In genomic region chr7:127612263-127612662, GRCh38 we compare ENCODE assay signal across 31 cellular contexts. TPM values are rescaled to one million over a fixed set of nuclear protein-coding genes. Genes with fewer than 3 reads are reported as not detected.
"Had no signal": no experiment of that assay in that cellular context is flagged by ENCODE, and none has a peak within 500 bp of the region (broad histone marks: within the 10 kb centered on the region; RNA-seq: fewer than 3 reads in every experiment).

No MANE protein-coding gene starts in this region.

- ATAC-seq: stimulated activated effector memory CD8-positive, alpha-beta T cell treated with anti-CD3 and anti-CD28 coated beads, Interleukin-12 subunit alpha, Interleukin-12 subunit beta, amount 100 ng/mL, for 72 hours; stimulated activated memory B cell treated with anti-CD40 and anti-IgM and Interleukin-4, amounts not matched to agents 10 μg/mL and 1 μg/mL and 100 μg/mL, for 72 hours; stimulated activated naive B cell treated with anti-CD40 and anti-IgM and Interleukin-4, amounts not matched to agents 10 μg/mL and 1 μg/mL and 100 μg/mL, for 72 hours; stimulated activated naive CD8-positive, alpha-beta T cell treated with anti-CD3 and anti-CD28 coated beads, Interleukin-15, amount 100 ng/mL, for 72 hours; stimulated activated naive CD8-positive, alpha-beta T cell treated with anti-CD3 and anti-CD28 coated beads, Interleukin-15, Interleukin-2, amounts not matched to agents 100 U/mL and 50 U/mL, for 24 hours; upper lobe of right lung had no signal

- H3K4me1 ChIP-seq: stomach, suprapubic skin, thyroid gland, tibial artery, tibial nerve, transverse colon, upper lobe of left lung, upper lobe of right lung, uterus, vagina had no signal

- H3K9me3 Mint-ChIP-seq: stimulated activated effector memory CD8-positive, alpha-beta T cell treated with anti-CD3 and anti-CD28 coated beads, Interleukin-12 subunit alpha, Interleukin-12 subunit beta, amount 100 ng/mL, for 72 hours; stimulated activated naive CD8-positive, alpha-beta T cell treated with anti-CD3 and anti-CD28 coated beads, Interleukin-15, amount 100 ng/mL, for 72 hours; stimulated activated naive CD8-positive, alpha-beta T cell treated with anti-CD3 and anti-CD28 coated beads, Interleukin-15, Interleukin-2, amounts not matched to agents 100 ng/mL and 50 ng/mL, for 24 hours had no signal

- H3K9me3 ChIP-seq: thyroid gland, tibial artery, transverse colon, upper lobe of right lung, uterus, vagina had no signal

- H3K27ac ChIP-seq: stomach, suprapubic skin, thoracic aorta, thyroid gland, tibial artery, tibial nerve, transverse colon, upper lobe of left lung, upper lobe of right lung, uterus, vagina had no signal

- H3K4me3 Mint-ChIP-seq: stimulated activated effector memory CD8-positive, alpha-beta T cell treated with anti-CD3 and anti-CD28 coated beads, Interleukin-12 subunit alpha, Interleukin-12 subunit beta, amount 100 ng/mL, for 72 hours; stimulated activated memory B cell treated with anti-CD40 and anti-IgM and Interleukin-4, amounts not matched to agents 10 μg/mL and 1 μg/mL and 100 μg/mL, for 72 hours; stimulated activated naive B cell treated with anti-CD40 and anti-IgM and Interleukin-4, amounts not matched to agents 10 μg/mL and 1 μg/mL and 100 μg/mL, for 72 hours; stimulated activated naive CD8-positive, alpha-beta T cell treated with anti-CD3 and anti-CD28 coated beads, Interleukin-15, amount 100 ng/mL, for 72 hours; stimulated activated naive CD8-positive, alpha-beta T cell treated with anti-CD3 and anti-CD28 coated beads, Interleukin-15, Interleukin-2, amounts not matched to agents 100 ng/mL and 50 ng/mL, for 24 hours; type B pancreatic cell had no signal

- H3K27ac Mint-ChIP-seq: stimulated activated effector memory CD8-positive, alpha-beta T cell treated with anti-CD3 and anti-CD28 coated beads, Interleukin-12 subunit alpha, Interleukin-12 subunit beta, amount 100 ng/mL, for 72 hours; stimulated activated memory B cell treated with anti-CD40 and anti-IgM and Interleukin-4, amounts not matched to agents 10 μg/mL and 1 μg/mL and 100 μg/mL, for 72 hours; stimulated activated naive B cell treated with anti-CD40 and anti-IgM and Interleukin-4, amounts not matched to agents 10 μg/mL and 1 μg/mL and 100 μg/mL, for 72 hours; stimulated activated naive CD8-positive, alpha-beta T cell treated with anti-CD3 and anti-CD28 coated beads, Interleukin-15, Interleukin-2, amounts not matched to agents 100 ng/mL and 50 ng/mL, for 24 hours; type B pancreatic cell had no signal

- H3K36me3 ChIP-seq: stomach, suprapubic skin, thoracic aorta, thyroid gland, tibial artery, tibial nerve, transverse colon, upper lobe of left lung, upper lobe of right lung, uterus, vagina had no signal

- DNase-seq: stimulated activated CD4-positive, alpha-beta T cell treated with anti-CD3 and anti-CD28 coated beads, Interleukin-2, amount 100 ng/mL, for 48 hours; stimulated activated CD4-positive, alpha-beta T cell treated with anti-CD3 and anti-CD28 coated beads, Interleukin-4, amount 100 ng/mL, for 1 hour; stimulated activated CD4-positive, alpha-beta T cell treated with anti-CD3 and anti-CD28 coated beads, Interleukin-4, amount 100 ng/mL, for 24 hours; stimulated activated CD4-positive, alpha-beta T cell treated with anti-CD3 and anti-CD28 coated beads, Interleukin-4, amount 100 ng/mL, for 4 hours; stimulated activated CD8-positive, alpha-beta memory T cell treated with anti-CD3 and anti-CD28 coated beads, Interleukin-4, amount 100 ng/mL, for 48 hours; stimulated activated naive B cell treated with anti-CD40 and anti-IgM and Interleukin-4, amounts not matched to agents 10 μg/mL and 1 μg/mL and 100 μg/mL, for 72 hours; stimulated activated naive CD4-positive, alpha-beta T cell; stimulated activated naive CD4-positive, alpha-beta T cell treated with Interleukin-2 at 50 U/mL for 16 hours; stimulated activated naive CD8-positive, alpha-beta T cell treated with anti-CD3 and anti-CD28 coated beads, Interleukin-15, amount 100 ng/mL, for 72 hours; stimulated activated naive CD8-positive, alpha-beta T cell treated with anti-CD3 and anti-CD28 coated beads, Interleukin-15, Interleukin-2, amounts not matched to agents 100 U/mL and 50 U/mL, for 24 hours; stomach; substantia nigra; thyroid gland; tibial artery; transverse colon; trophoblast cell; upper lobe of left lung; upper lobe of right lung; uterus had no signal

- H3K27me3 ChIP-seq: thyroid gland, uterus, vagina had no signal

- H3K36me3 Mint-ChIP-seq: stimulated activated effector memory CD8-positive, alpha-beta T cell treated with anti-CD3 and anti-CD28 coated beads, Interleukin-12 subunit alpha, Interleukin-12 subunit beta, amount 100 ng/mL, for 72 hours; stimulated activated memory B cell treated with anti-CD40 and anti-IgM and Interleukin-4, amounts not matched to agents 10 μg/mL and 1 μg/mL and 100 μg/mL, for 72 hours; stimulated activated naive B cell treated with anti-CD40 and anti-IgM and Interleukin-4, amounts not matched to agents 10 μg/mL and 1 μg/mL and 100 μg/mL, for 72 hours; type B pancreatic cell had no signal

- H3K4me3 ChIP-seq: stomach, suprapubic skin, thoracic aorta, thyroid gland, tibial artery, tibial nerve, transverse colon, upper lobe of left lung, upper lobe of right lung, uterus, vagina had no signal

- H3K4me1 Mint-ChIP-seq: stimulated activated effector memory CD8-positive, alpha-beta T cell treated with anti-CD3 and anti-CD28 coated beads, Interleukin-12 subunit alpha, Interleukin-12 subunit beta, amount 100 ng/mL, for 72 hours; stimulated activated memory B cell treated with anti-CD40 and anti-IgM and Interleukin-4, amounts not matched to agents 10 μg/mL and 1 μg/mL and 100 μg/mL, for 72 hours; stimulated activated naive B cell treated with anti-CD40 and anti-IgM and Interleukin-4, amounts not matched to agents 10 μg/mL and 1 μg/mL and 100 μg/mL, for 72 hours; stimulated activated naive CD8-positive, alpha-beta T cell treated with anti-CD3 and anti-CD28 coated beads, Interleukin-15, amount 100 ng/mL, for 72 hours had no signal

RNA-seq across cellular contexts. Expression of gene PAX4, which starts 5.7 kb away (rescaled TPM):
- total RNA-seq: stomach, subcutaneous adipose tissue, suprapubic skin, temporal lobe, thoracic aorta, thyroid gland, tibial nerve, upper lobe of left lung, upper lobe of right lung, ureter, urinary bladder, uterus, vagina had no signal
- polyA plus RNA-seq: stomach, urinary bladder had no signal
